14 cellular contexts compared by ENCODE assay signal in the genomic region with DNA sequence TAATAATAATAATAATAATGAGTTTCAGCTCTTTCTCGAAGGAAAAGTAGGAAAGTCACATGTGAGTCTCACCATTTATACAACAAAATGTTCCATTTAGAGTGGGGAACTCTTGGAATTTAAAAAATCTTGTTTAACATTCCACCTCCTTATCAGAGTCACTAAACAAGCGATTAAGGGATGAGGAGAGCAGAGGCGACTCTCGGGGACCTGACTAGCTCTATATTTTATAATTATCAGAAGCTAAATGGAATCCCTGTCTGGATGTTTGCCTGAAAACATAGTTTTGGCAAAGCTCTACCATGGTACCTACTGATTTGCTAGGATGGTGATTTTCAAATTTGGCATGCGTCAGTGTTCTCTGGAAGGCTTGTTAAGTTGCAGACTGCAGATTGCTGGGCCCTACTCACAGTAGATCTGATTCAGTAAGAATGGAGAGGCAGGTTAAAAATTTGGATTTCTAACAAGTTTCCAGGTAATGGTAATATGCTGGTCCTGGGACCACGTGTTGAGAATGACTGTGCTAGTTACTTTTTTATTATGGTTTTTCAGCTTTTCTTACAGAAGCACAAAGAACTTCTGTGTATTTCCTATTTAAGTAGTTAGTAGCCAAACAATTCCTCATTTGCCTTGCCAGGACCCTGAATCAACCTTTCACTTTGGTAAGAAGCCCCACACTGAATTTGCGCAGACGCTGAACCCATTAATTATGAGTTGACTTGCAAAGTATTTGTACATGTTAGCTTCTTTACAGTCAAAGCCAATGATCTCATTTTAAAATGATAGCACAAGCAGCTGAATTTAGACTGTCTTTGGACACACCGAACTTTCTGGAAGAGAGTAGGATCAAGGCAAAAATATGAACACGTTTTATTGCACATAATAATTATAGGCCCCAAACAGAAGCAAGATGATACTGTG. TPM values are rescaled to one million over a fixed set of nuclear protein-coding genes. Genes with fewer than 3 reads are reported as not detected.
A peak's percentile ranks its signal among the peaks of the same experiment; 100 is the strongest.
DNase-seq lines count a peak whose midpoint lies in the region; ATAC-seq, FAIRE-seq and TF ChIP-seq lines count a peak whose summit lies in the region.
"Had no signal": no experiment of that assay in that cellular context is flagged by ENCODE, and none has a peak within 500 bp of the region (broad histone marks: within the 10 kb centered on the region; RNA-seq: fewer than 3 reads in every experiment).

No MANE protein-coding gene starts in this region.

- H4K20me1 ChIP-seq in K562 (replicated peaks; ENCODE audit: control insufficient read depth, insufficient read depth, low read length) = no peaks in the 10 kb centered on the region

- H3K27ac Mint-ChIP-seq in nephron progenitor cell = no peak overlapping the region
- H3K27ac Mint-ChIP-seq: stimulated activated effector memory CD8-positive, alpha-beta T cell treated with anti-CD3 and anti-CD28 coated beads, Interleukin-12 subunit alpha, Interleukin-12 subunit beta, amount 100 ng/mL, for 72 hours had no signal

- ATAC-seq in K562 (no peak), GM19455 (IDR thresholded peaks at IDR 0.05; ENCODE audit: unreplicated experiment) (no peak)
- ATAC-seq: PC-3; stimulated activated effector memory CD8-positive, alpha-beta T cell treated with anti-CD3 and anti-CD28 coated beads, Interleukin-12 subunit alpha, Interleukin-12 subunit beta, amount 100 ng/mL, for 72 hours had no signal

- H3K4me3 ChIP-seq in K562 (no peak overlapping the region), right atrium auricular region (no peak overlapping the region), retinal pigment epithelial cell (ENCODE audit: low read length) (no peak overlapping the region)

- WGBS in K562 (ENCODE audit: insufficient coverage, low coverage, missing lambda C conversion rate) = 78% methylated on average over 10 of the region's 10 CpGs

- H3K9me1 ChIP-seq in K562 (ENCODE audit: control insufficient read depth, insufficient read depth, low read length) = no peaks in the 10 kb centered on the region

- TF ChIP-seq CTCF in K562 (IDR thresholded peaks at IDR 0.05 in 2 of 3, conservative IDR thresholded peaks at IDR 0.05 in 1 of 3; ENCODE audit: insufficient read depth in 2 of 3, low read depth in 1 of 3, low read length in 3 of 3) (no peak), right atrium auricular region (IDR thresholded peaks at IDR 0.05) (no peak), retinal pigment epithelial cell (conservative IDR thresholded peaks at IDR 0.05; ENCODE audit: low read depth, low read length) (no peak), nephron progenitor cell (IDR thresholded peaks at IDR 0.05) (no peak)

- no peaks in the 10 kb centered on the region for H3K27me3 ChIP-seq in K562 (ENCODE audit: control insufficient read depth in 2 of 2, insufficient read depth in 2 of 2, low read length in 2 of 2)
- no peaks in the 10 kb centered on the region for H3K27me3 ChIP-seq in right atrium auricular region

- no peak overlapping the region for H2AFZ ChIP-seq in K562 (ENCODE audit: low read depth, low read length)

- peaks cover 51% of the 10 kb centered on the region for H3K4me1 Mint-ChIP-seq in nephron progenitor cell
- H3K4me1 Mint-ChIP-seq: stimulated activated effector memory CD8-positive, alpha-beta T cell treated with anti-CD3 and anti-CD28 coated beads, Interleukin-12 subunit alpha, Interleukin-12 subunit beta, amount 100 ng/mL, for 72 hours had no signal

- no peaks in the 10 kb centered on the region for H3K9me3 ChIP-seq in K562 (replicated peaks; ENCODE audit: control insufficient read depth, insufficient read depth, low read depth, low read length)
- H3K9me3 ChIP-seq in right atrium auricular region = no peaks in the 10 kb centered on the region

- no peak for TF ChIP-seq RAD21 in K562 (CRISPR knock-in tag; conservative IDR thresholded peaks at IDR 0.05 in 1 of 2, IDR thresholded peaks at IDR 0.05 in 1 of 2)

- FAIRE-seq in K562 (lab: Jason Lieb, UNC) = no peak
- FAIRE-seq in GM19239 (lab: Jason Lieb, UNC) = no peak

- no TSS peak for BruUV-seq in K562 (replicated peaks; lab: Mats Ljungman, UMichigan)

- TF ChIP-seq POLR2A in K562 (conservative IDR thresholded peaks at IDR 0.05) = 0 out of 2 replicates have a peak, but pooled peaks have one; percentile 20

- CTCF ChIA-PET in K562 (lab: Yijun Ruan, JAX; ENCODE audit: low intra/inter-chr PET ratio) = no interaction called here

- no peak for TF ChIP-seq EP300 in K562 (IDR thresholded peaks at IDR 0.05; ENCODE audit: low read length)

- H3K27me3 Mint-ChIP-seq in nephron progenitor cell (ENCODE audit: low read depth, poor library complexity) = no peaks in the 10 kb centered on the region

- peaks cover 99% of the 10 kb centered on the region for H3K79me2 ChIP-seq in K562 (ENCODE audit: control insufficient read depth, insufficient read depth, low read length)

- DNase-seq in G401 (ENCODE audit: low spot score) = peak; percentile 68
- no peak for DNase-seq in K562 (ENCODE audit: extremely low read depth in 1 of 4, low spot score in 3 of 4)
- DNase-seq in right atrium auricular region (ENCODE audit: low spot score) = no peak
- DNase-seq in retinal pigment epithelial cell (ENCODE audit: low read depth) = peak; percentile 48
- DNase-seq in NCI-H524 treated with DMSO at 0.1 percent for 48 hours (lab: John Stamatoyannopoulos, UW) = no peak
- no peak for DNase-seq in GM19239 (ENCODE audit: insufficient read length, low spot score)
- DNase-seq in nephron progenitor cell = no peak
- DNase-seq: H7, KBM-7, NCI-H1105 treated with DMSO at 0.1 percent for 48 hours, NCI-H226, PC-3 had no signal

- H3K4me2 ChIP-seq in K562 (ENCODE audit: insufficient read depth, low read length) = peak overlapping the region; percentile 23; the same call in 1 of the 2 replicates

- POLR2A ChIA-PET in K562 (lab: Yijun Ruan, JAX) = interaction anchor here (1.9 to 3.1 kb wide), 5 partner anchors 11 to 38 kb away, joined by 6 to 21 read pairs (median 7); no protein-coding TSS in a partner anchor

- H3K36me3 Mint-ChIP-seq in nephron progenitor cell (ENCODE audit: low read depth) = peaks cover 19% of the 10 kb centered on the region
- H3K36me3 Mint-ChIP-seq: stimulated activated effector memory CD8-positive, alpha-beta T cell treated with anti-CD3 and anti-CD28 coated beads, Interleukin-12 subunit alpha, Interleukin-12 subunit beta, amount 100 ng/mL, for 72 hours had no signal

- in situ Hi-C loops in G401 (cut with HindIII; ENCODE audit: low sequenced_read_pairs) (no loop called here), K562 (cut with MboI) (no loop called here)

- intact Hi-C loops in K562 (cut with micrococcal nuclease) = no loop called here

- no peak overlapping the region for H3K4me3 Mint-ChIP-seq in nephron progenitor cell
- H3K4me3 Mint-ChIP-seq: stimulated activated effector memory CD8-positive, alpha-beta T cell treated with anti-CD3 and anti-CD28 coated beads, Interleukin-12 subunit alpha, Interleukin-12 subunit beta, amount 100 ng/mL, for 72 hours had no signal

- peaks cover 3 to 63% of the 10 kb centered on the region in 2 experiments; a peak in 4 of 5 replicates for H3K4me1 ChIP-seq in K562 (replicated peaks in 1 of 2; ENCODE audit: control insufficient read depth in 2 of 2, insufficient read depth in 2 of 2, low read length in 2 of 2)
- H3K4me1 ChIP-seq in right atrium auricular region = peaks cover 0 to 47% of the 10 kb centered on the region in 2 donors

- H3K27ac ChIP-seq in K562 (ENCODE audit: extremely low read depth, low read depth, low read length) (peak overlapping the region; percentile 45; the same call in 2 of the 3 replicates), right atrium auricular region (peak overlapping the region; percentile 37 to 78)

- peaks cover 22% of the 10 kb centered on the region for H3K9me3 Mint-ChIP-seq in nephron progenitor cell
- H3K9me3 Mint-ChIP-seq: stimulated activated effector memory CD8-positive, alpha-beta T cell treated with anti-CD3 and anti-CD28 coated beads, Interleukin-12 subunit alpha, Interleukin-12 subunit beta, amount 100 ng/mL, for 72 hours had no signal

- peaks cover 85% of the 10 kb centered on the region for H3K36me3 ChIP-seq in K562 (ENCODE audit: control insufficient read depth, insufficient read depth, low read length)
- no peaks in the 10 kb centered on the region for H3K36me3 ChIP-seq in right atrium auricular region

- peak overlapping the region in 1 of 2 experiments; percentile 6; a peak in 1 of 4 replicates for H3K9ac ChIP-seq in K562 (ENCODE audit: insufficient read depth in 1 of 2, low read depth in 2 of 2, low read length in 2 of 2)

RNA-seq across cellular contexts. Expression of gene CPED1, which starts 39.5 kb away (rescaled TPM):
- 21.5 and 30.7 TPM in 2 replicates for total RNA-seq in G401 (2014; rRNA removed; shearing (Covaris generic))
- total RNA-seq in K562 (2011; cell fraction: chromatin; rRNA removed; ENCODE audit: low replicate concordance) = 894 and 1,629 TPM in 2 replicates
- total RNA-seq in K562 (2011; cell fraction: nucleolus; rRNA removed) = 336 and 368 TPM in 2 replicates
- total RNA-seq in K562 (2011; cell fraction: nucleoplasm; rRNA removed) = 603 and 625 TPM in 2 replicates
- total RNA-seq in K562 (2014; rRNA removed) = 228 and 247 TPM in 2 replicates
- 393 and 413 TPM in 2 replicates for total RNA-seq in K562 (2014; rRNA removed; fragmentation: Illumina TruSeq; extraction: Trizol)
- total RNA-seq in K562 (2015; rRNA removed; fragmentation: Illumina TruSeq; extraction: Trizol) = 254 and 267 TPM in 2 replicates
- total RNA-seq in K562 (2021) = 290 and 301 TPM in 2 replicates
- polyA plus RNA-seq in K562 (2011; rRNA removed) = 205 and 316 TPM in 2 replicates
- 91.5 and 147 TPM in 2 replicates for polyA plus RNA-seq in K562 (2011; cell fraction: cytosol; rRNA removed)
- 211 and 239 TPM in 2 replicates for polyA plus RNA-seq in K562 (2011; cell fraction: nucleus; rRNA removed)
- polyA plus RNA-seq in K562 (2012) = 152 and 202 TPM in 2 replicates
- polyA plus RNA-seq in K562 (2014; fragmentation: Illumina TruSeq; extraction: Trizol) = 288 and 329 TPM in 2 replicates
- 100 to 1,000 TPM; 221 to 292 TPM for polyA plus RNA-seq in K562 (2014; fragmentation: Nextera tagmentation; extraction: Ambion mirVana)
- 195 and 210 TPM in 2 replicates for polyA plus RNA-seq in K562 (2014; rRNA removed)
- 717 and 810 TPM in 2 replicates for polyA minus RNA-seq in K562 (2011; rRNA and poly(A)+ RNA removed)
- polyA minus RNA-seq in K562 (2011; cell fraction: cytosol; rRNA and poly(A)+ RNA removed) = 96.8 and 138 TPM in 2 replicates
- polyA minus RNA-seq in K562 (2011; cell fraction: nucleus; rRNA and poly(A)+ RNA removed) = 704 and 866 TPM in 2 replicates
- 10 to 100 TPM; 13.8 to 19.0 TPM for total RNA-seq in right atrium auricular region
- total RNA-seq: H7 had no signal

Comparison
In these comparisons a context has a peak if more than half of its experiments do, and no peak if none do; other contexts are left out.
1. DNase-seq: peak in G401 (single experiment) and retinal pigment epithelial cell (single experiment); none in K562 (0 of 4), right atrium auricular region (single experiment), NCI-H524 treated with DMSO at 0.1 percent for 48 hours (single experiment), GM19239 (single experiment) and nephron progenitor cell (single experiment).